In the genomic region with DNA sequence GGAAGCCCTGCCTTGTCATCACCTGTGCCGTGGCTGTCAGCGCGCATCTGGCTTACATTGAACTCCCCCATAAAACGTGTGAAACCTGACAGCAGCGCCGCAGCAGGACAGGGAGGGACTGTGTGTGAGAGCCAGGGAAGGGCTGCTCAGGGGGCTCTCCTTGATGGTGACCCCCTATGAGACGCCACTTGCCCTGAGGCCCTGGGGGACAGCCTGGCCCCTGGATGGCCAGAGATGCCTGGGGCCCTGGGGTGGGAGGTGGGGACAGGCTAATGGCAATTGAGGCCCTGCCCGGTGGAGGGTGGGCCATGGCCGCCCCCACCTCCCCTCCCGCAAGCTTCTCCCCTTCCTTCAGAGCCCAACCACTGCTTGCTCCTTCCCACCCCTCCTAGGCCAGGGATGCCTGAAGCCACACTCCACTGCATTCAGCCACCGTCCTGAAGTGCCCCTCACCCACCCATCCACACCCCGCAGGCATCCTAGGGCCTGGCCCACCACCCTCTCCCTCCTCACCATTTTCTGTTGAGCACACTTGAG, we compare ENCODE assay signal across 33 cellular contexts.
"Had no signal": no experiment of that assay in that cellular context is flagged by ENCODE, and none has a peak within 500 bp of the region (broad histone marks: within the 10 kb centered on the region; RNA-seq: fewer than 3 reads in every experiment).

No MANE protein-coding gene starts in this region.

- H3K36me3 ChIP-seq: ascending aorta, breast epithelium, cardiac muscle cell, colonic mucosa, esophagus squamous epithelium, gastroesophageal sphincter, WERI-Rb-1 had no signal

- H3K9me3 Mint-ChIP-seq: activated B cell treated with CpG ODN at 0.5 μM for 24 hours; activated CD8-positive, alpha-beta T cell treated with anti-CD3 and anti-CD28 coated beads for 36 hours; activated naive CD4-positive, alpha-beta T cell treated with anti-CD3 and anti-CD28 coated beads for 36 hours; activated naive CD4-positive, alpha-beta T cell treated with anti-CD3 and anti-CD28 coated beads, Interleukin-2, amount 50 U/mL, for 24 hours; activated naive CD8-positive, alpha-beta T cell treated with anti-CD3 and anti-CD28 coated beads for 36 hours; activated T-helper 1 cell treated with anti-CD3 and anti-CD28 coated beads, Interleukin-12 subunit alpha, Interleukin-12 subunit beta, Interleukin-2, Interleukin-4 antibody, amounts not matched to agents 30 ng/mL and 10 ng/mL and 1 ng/mL, durations not matched to agents 14 hours and 24 hours and 36 hours; activated T-helper 2 cell treated with anti-CD3 and anti-CD28 coated beads, Interferon-gamma antibody, Interleukin-2, Interleukin-4, amounts not matched to agents 10 μg/mL and 5 μg/mL and 100 μg/mL, durations not matched to agents 14 hours and 24 hours and 36 hours; T-helper 2 cell treated with Interferon-gamma antibody and Interleukin-4, amounts not matched to agents 5 μg/mL and 100 μg/mL, for 36 hours had no signal

- FAIRE-seq: endometrium, endothelial cell of umbilical vein had no signal

- H3K4me3 ChIP-seq: ascending aorta, breast epithelium, cardiac muscle cell, colonic mucosa, esophagus squamous epithelium, gastroesophageal sphincter had no signal

- H3K4me1 ChIP-seq: ascending aorta, breast epithelium, esophagus squamous epithelium had no signal

- H3K27me3 Mint-ChIP-seq: activated B cell treated with CpG ODN at 0.5 μM for 24 hours; activated CD8-positive, alpha-beta T cell treated with anti-CD3 and anti-CD28 coated beads for 36 hours; activated naive CD4-positive, alpha-beta T cell treated with anti-CD3 and anti-CD28 coated beads, Interleukin-2, amount 50 U/mL, for 24 hours; activated naive CD8-positive, alpha-beta T cell treated with anti-CD3 and anti-CD28 coated beads for 36 hours; T-helper 17 cell had no signal

- H3K4me1 Mint-ChIP-seq: activated B cell treated with CpG ODN at 0.5 μM for 24 hours; activated naive CD4-positive, alpha-beta T cell treated with anti-CD3 and anti-CD28 coated beads, Interleukin-2, amount 50 U/mL, for 24 hours; activated naive CD8-positive, alpha-beta T cell treated with anti-CD3 and anti-CD28 coated beads for 36 hours had no signal

- H3K27ac Mint-ChIP-seq: activated B cell treated with CpG ODN at 0.5 μM for 24 hours; activated CD8-positive, alpha-beta T cell treated with anti-CD3 and anti-CD28 coated beads for 36 hours; activated naive CD4-positive, alpha-beta T cell treated with anti-CD3 and anti-CD28 coated beads for 36 hours; activated naive CD4-positive, alpha-beta T cell treated with anti-CD3 and anti-CD28 coated beads, Interleukin-2, amount 50 U/mL, for 24 hours; activated naive CD8-positive, alpha-beta T cell treated with anti-CD3 and anti-CD28 coated beads for 36 hours; activated T-helper 1 cell treated with anti-CD3 and anti-CD28 coated beads, Interleukin-12 subunit alpha, Interleukin-12 subunit beta, Interleukin-2, Interleukin-4 antibody, amounts not matched to agents 30 ng/mL and 10 ng/mL and 1 ng/mL, durations not matched to agents 14 hours and 24 hours and 36 hours; activated T-helper 2 cell treated with anti-CD3 and anti-CD28 coated beads, Interferon-gamma antibody, Interleukin-2, Interleukin-4, amounts not matched to agents 10 μg/mL and 5 μg/mL and 100 μg/mL, durations not matched to agents 14 hours and 24 hours and 36 hours; T-helper 17 cell; T-helper 2 cell treated with Interferon-gamma antibody and Interleukin-4, amounts not matched to agents 5 μg/mL and 100 μg/mL, for 36 hours had no signal

- H3K27me3 ChIP-seq: ascending aorta, breast epithelium, cardiac muscle cell, colonic mucosa, esophagus squamous epithelium, gastroesophageal sphincter had no signal

- H3K9me3 ChIP-seq: ascending aorta, breast epithelium, colonic mucosa, esophagus squamous epithelium, gastroesophageal sphincter had no signal

- H3K27ac ChIP-seq: ascending aorta, breast epithelium, cardiac muscle cell, colonic mucosa, epithelial cell of prostate, esophagus squamous epithelium, gastroesophageal sphincter had no signal

- H3K36me3 Mint-ChIP-seq: activated naive CD4-positive, alpha-beta T cell treated with anti-CD3 and anti-CD28 coated beads, Interleukin-2, amount 50 U/mL, for 24 hours; activated naive CD8-positive, alpha-beta T cell treated with anti-CD3 and anti-CD28 coated beads for 36 hours; brain had no signal

- H3K4me3 Mint-ChIP-seq: activated B cell treated with CpG ODN at 0.5 μM for 24 hours; activated CD8-positive, alpha-beta T cell treated with anti-CD3 and anti-CD28 coated beads for 36 hours; activated naive CD4-positive, alpha-beta T cell treated with anti-CD3 and anti-CD28 coated beads for 36 hours; activated naive CD4-positive, alpha-beta T cell treated with anti-CD3 and anti-CD28 coated beads, Interleukin-2, amount 50 U/mL, for 24 hours; activated naive CD8-positive, alpha-beta T cell treated with anti-CD3 and anti-CD28 coated beads for 36 hours; activated T-helper 1 cell treated with anti-CD3 and anti-CD28 coated beads, Interleukin-12 subunit alpha, Interleukin-12 subunit beta, Interleukin-2, Interleukin-4 antibody, amounts not matched to agents 30 ng/mL and 10 ng/mL and 1 ng/mL, durations not matched to agents 14 hours and 24 hours and 36 hours; brain; T-helper 17 cell; T-helper 2 cell treated with Interferon-gamma antibody and Interleukin-4, amounts not matched to agents 5 μg/mL and 100 μg/mL, for 36 hours had no signal

- DNase-seq: activated B cell treated with CpG ODN at 0.5 μM for 24 hours; activated CD4-positive, alpha-beta T cell treated with anti-CD3 and anti-CD28 coated beads for 48 hours; activated CD4-positive, alpha-beta T cell treated with anti-CD3 and anti-CD28 coated beads, Interleukin-2, amount 50 U/mL, for 1 hour; activated CD4-positive, alpha-beta T cell treated with anti-CD3 and anti-CD28 coated beads, Interleukin-2, amount 50 U/mL, for 48 hours; activated CD8-positive, alpha-beta memory T cell treated with anti-CD3 and anti-CD28 coated beads for 24 hours; activated CD8-positive, alpha-beta T cell treated with anti-CD3 and anti-CD28 coated beads for 36 hours; activated effector memory CD4-positive, alpha-beta T cell treated with anti-CD3 and anti-CD28 coated beads, Interleukin-2, amount 50 U/mL, for 16 hours; activated naive CD4-positive, alpha-beta T cell treated with anti-CD3 and anti-CD28 coated beads for 36 hours; activated naive CD8-positive, alpha-beta T cell treated with anti-CD3 and anti-CD28 coated beads for 36 hours; activated T-cell treated with anti-CD3 and anti-CD28 coated beads, Interleukin-2, amount 50 U/mL, for 1 hour; activated T-cell treated with anti-CD3 and anti-CD28 coated beads, Interleukin-2, amount 50 U/mL, for 48 hours; central memory CD4-positive, alpha-beta T cell; cerebellar nuclear complex; colonic mucosa; effector CD8-positive, alpha-beta T cell; esophagus squamous epithelium; foreskin melanocyte; T-helper 1 cell; T-helper 17 cell; T1000; WERI-Rb-1 had no signal
